ENCODE assay signal across 2 cellular contexts in the genomic region with DNA sequence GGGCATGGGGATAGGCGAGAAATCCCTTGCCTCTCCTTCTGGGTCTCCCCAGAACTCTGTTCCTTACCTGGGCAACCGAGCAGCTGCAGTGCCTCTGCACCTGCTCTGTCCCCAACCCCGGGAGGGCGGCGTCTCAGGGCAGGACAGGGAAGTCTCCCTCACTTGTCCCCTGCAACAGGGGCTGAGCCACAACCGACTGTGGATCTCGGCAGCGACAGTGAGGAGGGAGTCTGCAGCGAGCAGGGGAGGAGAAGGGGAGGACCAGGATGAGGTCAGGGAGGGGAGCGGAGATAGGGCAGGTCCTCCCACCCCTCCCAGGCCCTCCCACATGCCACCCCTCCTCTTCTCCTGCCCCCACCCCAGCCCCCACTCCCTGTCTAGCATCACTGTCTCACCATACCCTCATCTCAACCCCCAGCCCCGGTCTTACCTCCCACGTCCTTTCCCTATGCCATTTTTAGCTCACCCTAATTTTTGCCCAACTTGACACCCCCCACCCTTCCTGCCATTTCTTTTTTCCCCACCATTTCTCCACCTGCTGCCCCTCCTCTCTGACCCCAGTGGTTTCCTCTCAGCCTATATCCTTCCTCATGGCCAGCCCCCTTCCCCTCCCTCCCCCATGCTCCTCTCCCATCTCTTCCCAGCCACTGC.
TF ChIP-seq lines count a peak whose summit lies in the region.

A gene with protein sequence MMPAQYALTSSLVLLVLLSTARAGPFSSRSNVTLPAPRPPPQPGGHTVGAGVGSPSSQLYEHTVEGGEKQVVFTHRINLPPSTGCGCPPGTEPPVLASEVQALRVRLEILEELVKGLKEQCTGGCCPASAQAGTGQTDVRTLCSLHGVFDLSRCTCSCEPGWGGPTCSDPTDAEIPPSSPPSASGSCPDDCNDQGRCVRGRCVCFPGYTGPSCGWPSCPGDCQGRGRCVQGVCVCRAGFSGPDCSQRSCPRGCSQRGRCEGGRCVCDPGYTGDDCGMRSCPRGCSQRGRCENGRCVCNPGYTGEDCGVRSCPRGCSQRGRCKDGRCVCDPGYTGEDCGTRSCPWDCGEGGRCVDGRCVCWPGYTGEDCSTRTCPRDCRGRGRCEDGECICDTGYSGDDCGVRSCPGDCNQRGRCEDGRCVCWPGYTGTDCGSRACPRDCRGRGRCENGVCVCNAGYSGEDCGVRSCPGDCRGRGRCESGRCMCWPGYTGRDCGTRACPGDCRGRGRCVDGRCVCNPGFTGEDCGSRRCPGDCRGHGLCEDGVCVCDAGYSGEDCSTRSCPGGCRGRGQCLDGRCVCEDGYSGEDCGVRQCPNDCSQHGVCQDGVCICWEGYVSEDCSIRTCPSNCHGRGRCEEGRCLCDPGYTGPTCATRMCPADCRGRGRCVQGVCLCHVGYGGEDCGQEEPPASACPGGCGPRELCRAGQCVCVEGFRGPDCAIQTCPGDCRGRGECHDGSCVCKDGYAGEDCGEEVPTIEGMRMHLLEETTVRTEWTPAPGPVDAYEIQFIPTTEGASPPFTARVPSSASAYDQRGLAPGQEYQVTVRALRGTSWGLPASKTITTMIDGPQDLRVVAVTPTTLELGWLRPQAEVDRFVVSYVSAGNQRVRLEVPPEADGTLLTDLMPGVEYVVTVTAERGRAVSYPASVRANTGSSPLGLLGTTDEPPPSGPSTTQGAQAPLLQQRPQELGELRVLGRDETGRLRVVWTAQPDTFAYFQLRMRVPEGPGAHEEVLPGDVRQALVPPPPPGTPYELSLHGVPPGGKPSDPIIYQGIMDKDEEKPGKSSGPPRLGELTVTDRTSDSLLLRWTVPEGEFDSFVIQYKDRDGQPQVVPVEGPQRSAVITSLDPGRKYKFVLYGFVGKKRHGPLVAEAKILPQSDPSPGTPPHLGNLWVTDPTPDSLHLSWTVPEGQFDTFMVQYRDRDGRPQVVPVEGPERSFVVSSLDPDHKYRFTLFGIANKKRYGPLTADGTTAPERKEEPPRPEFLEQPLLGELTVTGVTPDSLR (N-terminal part only) (minus strand): TSS at position 225 of the 651 bp plus-strand sequence. CDS start 11,140 bp downstream, outside the sequence.

TF ChIP-seq in GM12878, 131 proteins besides CTCF, POLR2A, EP300 and RAD21:
- TF ChIP-seq STAT3 (IDR thresholded peaks at IDR 0.05; ENCODE audit: low read depth, low read length) (no peak), SP1 (IDR thresholded peaks at IDR 0.05; ENCODE audit: low read depth, low read length) (no peak), MYB (IDR thresholded peaks at IDR 0.05; ENCODE audit: borderline replicate concordance, low read depth, low read length) (no peak), SUZ12 (IDR thresholded peaks at IDR 0.05; ENCODE audit: unreplicated experiment) (no peak), NR2C2 (IDR thresholded peaks at IDR 0.05; ENCODE audit: borderline replicate concordance, control insufficient read depth, insufficient read length, low read depth) (no peak), FOS (IDR thresholded peaks at IDR 0.05; ENCODE audit: borderline replicate concordance, extremely low read depth, insufficient read length) (no peak), MLLT1 (IDR thresholded peaks at IDR 0.05) (no peak)

TF ChIP-seq in HepG2, 621 proteins besides CTCF, POLR2A, EP300 and RAD21:
- TF ChIP-seq RBM39 (IDR thresholded peaks at IDR 0.05; ENCODE audit: low read depth, low read length, poor library complexity, severe bottlenecking) (no peak), POLR2G (IDR thresholded peaks at IDR 0.05; ENCODE audit: low read depth, low read length) (0 out of 2 replicates have a peak, but pooled peaks have one; percentile 7)
TF ChIP-seq in HepG2: peak in this region for 1.
